21 cellular contexts compared by ENCODE assay signal in genomic region chr16:79928142-79928735, GRCh38.
"Had no signal": no experiment of that assay in that cellular context is flagged by ENCODE, and none has a peak within 500 bp of the region (broad histone marks: within the 10 kb centered on the region; RNA-seq: fewer than 3 reads in every experiment).

No MANE protein-coding gene starts in this region.

- H3K4me1 ChIP-seq: heart left ventricle, left lung, lower lobe of right lung had no signal

- H3K27me3 ChIP-seq: heart left ventricle, left lung, sigmoid colon had no signal

- H3K9me3 ChIP-seq: left lung, lower lobe of right lung, sigmoid colon had no signal

- H3K27ac Mint-ChIP-seq: memory B cell; mesothelial cell of epicardium; naive B cell; nephron; stimulated activated memory B cell treated with anti-CD40 and anti-IgM and Interleukin-4, amounts not matched to agents 10 μg/mL and 1 μg/mL and 100 μg/mL, for 72 hours; stimulated activated naive CD8-positive, alpha-beta T cell treated with anti-CD3 and anti-CD28 coated beads, Interleukin-15, Interleukin-2, amounts not matched to agents 100 ng/mL and 50 ng/mL, for 24 hours had no signal

- ATAC-seq: esophagus mucosa; heart left ventricle; left lung; lower lobe of right lung; stimulated activated memory B cell treated with anti-CD40 and anti-IgM and Interleukin-4, amounts not matched to agents 10 μg/mL and 1 μg/mL and 100 μg/mL, for 72 hours had no signal

- H3K4me1 Mint-ChIP-seq: memory B cell; naive B cell; nephron; stimulated activated memory B cell treated with anti-CD40 and anti-IgM and Interleukin-4, amounts not matched to agents 10 μg/mL and 1 μg/mL and 100 μg/mL, for 72 hours had no signal

- H3K9me3 Mint-ChIP-seq: mesothelial cell of epicardium, nephron had no signal

- H3K27me3 Mint-ChIP-seq: naive B cell; stimulated activated memory B cell treated with anti-CD40 and anti-IgM and Interleukin-4, amounts not matched to agents 10 μg/mL and 1 μg/mL and 100 μg/mL, for 72 hours; stimulated activated naive CD8-positive, alpha-beta T cell treated with anti-CD3 and anti-CD28 coated beads, Interleukin-15, Interleukin-2, amounts not matched to agents 100 ng/mL and 50 ng/mL, for 24 hours had no signal

- H3K27ac ChIP-seq: dorsolateral prefrontal cortex, heart left ventricle, left lung, lower lobe of right lung had no signal

- H3K36me3 Mint-ChIP-seq: memory B cell; mesothelial cell of epicardium; naive B cell; stimulated activated memory B cell treated with anti-CD40 and anti-IgM and Interleukin-4, amounts not matched to agents 10 μg/mL and 1 μg/mL and 100 μg/mL, for 72 hours had no signal

- H3K4me3 Mint-ChIP-seq: memory B cell; mesothelial cell of epicardium; naive B cell; nephron; stimulated activated memory B cell treated with anti-CD40 and anti-IgM and Interleukin-4, amounts not matched to agents 10 μg/mL and 1 μg/mL and 100 μg/mL, for 72 hours; stimulated activated naive CD8-positive, alpha-beta T cell treated with anti-CD3 and anti-CD28 coated beads, Interleukin-15, Interleukin-2, amounts not matched to agents 100 ng/mL and 50 ng/mL, for 24 hours had no signal

- DNase-seq: central memory CD4-positive, alpha-beta T cell; cortex of kidney; dorsolateral prefrontal cortex; effector memory CD4-positive, alpha-beta T cell; heart left ventricle; hypothalamus; islet precursor cell; left lung; lower lobe of right lung; naive B cell; posterior cingulate gyrus; sigmoid colon; stimulated activated CD4-positive, alpha-beta T cell treated with anti-CD3 and anti-CD28 coated beads, Interleukin-4, amount 100 ng/mL, for 1 hour; trophoblast cell had no signal

- H3K4me3 ChIP-seq: dorsolateral prefrontal cortex, heart left ventricle, left lung, lower lobe of right lung, sigmoid colon, skin epidermis had no signal

- H3K36me3 ChIP-seq: heart left ventricle, left lung, lower lobe of right lung, sigmoid colon had no signal
